Comparison of ENCODE assay signal across 12 cellular contexts in the genomic region with DNA sequence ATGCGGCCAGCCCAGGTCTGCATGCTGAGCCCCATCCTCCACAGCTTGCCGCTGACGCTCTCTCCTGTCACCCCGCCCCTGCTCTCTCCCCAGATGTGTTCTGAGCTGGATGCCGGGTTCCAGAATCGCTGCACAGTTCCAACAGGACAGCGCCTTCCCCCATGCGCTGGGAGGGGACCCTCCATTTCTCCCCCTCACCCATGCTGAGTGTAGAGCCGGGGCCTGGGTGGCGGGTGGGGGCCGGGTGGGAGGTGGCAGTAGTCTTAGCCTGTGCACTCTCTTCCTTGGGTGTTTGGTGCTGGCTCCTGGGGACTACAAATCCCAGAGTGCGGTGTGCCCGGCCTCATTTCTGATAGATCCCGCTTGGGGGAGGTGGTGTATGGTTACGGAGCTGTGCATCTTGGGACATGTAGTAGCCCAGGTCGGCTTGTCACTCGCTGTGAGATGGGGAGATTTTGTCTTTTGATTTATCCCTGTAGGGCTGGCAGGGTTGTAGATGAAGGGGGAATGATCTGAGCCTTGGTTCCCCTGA. TPM values are rescaled to one million over a fixed set of nuclear protein-coding genes. Genes with fewer than 3 reads are reported as not detected.
DNase-seq lines count a peak whose midpoint lies in the region; ATAC-seq, FAIRE-seq and TF ChIP-seq lines count a peak whose summit lies in the region.
"Had no signal": no experiment of that assay in that cellular context is flagged by ENCODE, and none has a peak within 500 bp of the region (broad histone marks: within the 10 kb centered on the region; RNA-seq: fewer than 3 reads in every experiment).

No MANE protein-coding gene starts in this region.

- no peak overlapping the region for H2AFZ ChIP-seq in astrocyte (ENCODE audit: low read depth, low read length)

- H3K9me3 ChIP-seq in astrocyte (ENCODE audit: insufficient read depth, low read depth, low read length), result no peaks in the 10 kb centered on the region
- no peaks in the 10 kb centered on the region for H3K9me3 ChIP-seq in right cardiac atrium (ENCODE audit: control insufficient read depth, low read length)
- H3K9me3 ChIP-seq: transverse colon had no signal

- H3K27ac ChIP-seq in astrocyte (ENCODE audit: low read depth, low read length) (no peak overlapping the region), right cardiac atrium (ENCODE audit: low read length) (no peak overlapping the region)

- WGBS in right cardiac atrium, result 64% methylated on average over 17 of the region's 17 CpGs

- no peaks in the 10 kb centered on the region for H3K27me3 ChIP-seq in astrocyte (ENCODE audit: insufficient read depth, low read length)
- H3K27me3 ChIP-seq in right cardiac atrium (ENCODE audit: control insufficient read depth, insufficient read depth), result no peaks in the 10 kb centered on the region
- H3K27me3 ChIP-seq: transverse colon had no signal

- peaks cover 15% of the 10 kb centered on the region for H3K36me3 Mint-ChIP-seq in astrocyte (ENCODE audit: low read depth, unreplicated experiment)
- H3K36me3 Mint-ChIP-seq in stimulated activated memory B cell treated with anti-CD40 and anti-IgM and Interleukin-4, amounts not matched to agents 10 μg/mL and 1 μg/mL and 100 μg/mL, for 72 hours, result peaks cover 33% of the 10 kb centered on the region
- H3K36me3 Mint-ChIP-seq in activated T-helper 2 cell treated with anti-CD3 and anti-CD28 coated beads, Interferon-gamma antibody, Interleukin-2, Interleukin-4, amounts not matched to agents 10 μg/mL and 5 μg/mL and 100 μg/mL, durations not matched to agents 14 hours and 24 hours and 36 hours (ENCODE audit: low read depth), result peaks cover 37% of the 10 kb centered on the region

- H3K4me1 ChIP-seq in astrocyte (ENCODE audit: insufficient read depth, low read length) (peaks cover 21% of the 10 kb centered on the region), right cardiac atrium (ENCODE audit: control insufficient read depth, insufficient read depth, low read length) (no peaks in the 10 kb centered on the region)

- H3K36me3 ChIP-seq in astrocyte (ENCODE audit: insufficient read depth, low read length), result peaks cover 2% of the 10 kb centered on the region

- H3K27ac Mint-ChIP-seq in astrocyte (ENCODE audit: unreplicated experiment), result no peak overlapping the region
- peak overlapping the region; percentile 43 for H3K27ac Mint-ChIP-seq in stimulated activated memory B cell treated with anti-CD40 and anti-IgM and Interleukin-4, amounts not matched to agents 10 μg/mL and 1 μg/mL and 100 μg/mL, for 72 hours
- H3K27ac Mint-ChIP-seq in activated T-helper 2 cell treated with anti-CD3 and anti-CD28 coated beads, Interferon-gamma antibody, Interleukin-2, Interleukin-4, amounts not matched to agents 10 μg/mL and 5 μg/mL and 100 μg/mL, durations not matched to agents 14 hours and 24 hours and 36 hours, result no peak overlapping the region

- 0 out of 2 replicates have a peak overlapping the region, but pooled peaks have one; percentile 7 for H3K4me3 ChIP-seq in HFF-Myc (replicated peaks; ENCODE audit: low read depth, low read length)
- H3K4me3 ChIP-seq in astrocyte (ENCODE audit: insufficient read depth, low read depth, low read length), result no peak overlapping the region
- H3K4me3 ChIP-seq in right cardiac atrium (ENCODE audit: low read length), result no peak overlapping the region
- H3K4me3 ChIP-seq: transverse colon had no signal

- peak overlapping the region; percentile 19 for H3K4me2 ChIP-seq in astrocyte (ENCODE audit: low read length)

- DNase-seq in HFF-Myc (ENCODE audit: extremely low read depth, low read depth) (no peak), astrocyte (ENCODE audit: low read depth) (peak; percentile 30), right cardiac atrium (peak; percentile 47 to 60 (median 53))
- no peak for DNase-seq in activated T-helper 2 cell treated with anti-CD3 and anti-CD28 coated beads, Interferon-gamma antibody, Interleukin-2, Interleukin-4, amounts not matched to agents 10 μg/mL and 5 μg/mL and 100 μg/mL, durations not matched to agents 14 hours and 24 hours and 36 hours (ENCODE audit: low spot score)
- DNase-seq: activated naive CD8-positive, alpha-beta T cell treated with anti-CD3 and anti-CD28 coated beads, Interleukin-2, amount 50 U/mL, for 24 hours; SHP77; transverse colon had no signal

- no peak for TF ChIP-seq CTCF in HFF-Myc (IDR thresholded peaks at IDR 0.05; ENCODE audit: low read depth, low read length, missing control alignments)
- TF ChIP-seq CTCF in astrocyte (IDR thresholded peaks at IDR 0.05; ENCODE audit: insufficient read depth, low read depth, low read length), result no peak

- no peak for FAIRE-seq in astrocyte (lab: Jason Lieb, UNC)

- H3K27me3 Mint-ChIP-seq in astrocyte (ENCODE audit: low read depth, unreplicated experiment), result no peaks in the 10 kb centered on the region
- no peaks in the 10 kb centered on the region for H3K27me3 Mint-ChIP-seq in stimulated activated memory B cell treated with anti-CD40 and anti-IgM and Interleukin-4, amounts not matched to agents 10 μg/mL and 1 μg/mL and 100 μg/mL, for 72 hours
- no peaks in the 10 kb centered on the region for H3K27me3 Mint-ChIP-seq in activated T-helper 2 cell treated with anti-CD3 and anti-CD28 coated beads, Interferon-gamma antibody, Interleukin-2, Interleukin-4, amounts not matched to agents 10 μg/mL and 5 μg/mL and 100 μg/mL, durations not matched to agents 14 hours and 24 hours and 36 hours (ENCODE audit: low read depth)
- H3K27me3 Mint-ChIP-seq: activated naive CD8-positive, alpha-beta T cell treated with anti-CD3 and anti-CD28 coated beads, Interleukin-2, amount 50 U/mL, for 24 hours had no signal

- H3K9me3 Mint-ChIP-seq in astrocyte (ENCODE audit: unreplicated experiment), result no peaks in the 10 kb centered on the region
- H3K9me3 Mint-ChIP-seq in stimulated activated memory B cell treated with anti-CD40 and anti-IgM and Interleukin-4, amounts not matched to agents 10 μg/mL and 1 μg/mL and 100 μg/mL, for 72 hours, result no peaks in the 10 kb centered on the region
- H3K9me3 Mint-ChIP-seq in activated T-helper 2 cell treated with anti-CD3 and anti-CD28 coated beads, Interferon-gamma antibody, Interleukin-2, Interleukin-4, amounts not matched to agents 10 μg/mL and 5 μg/mL and 100 μg/mL, durations not matched to agents 14 hours and 24 hours and 36 hours, result no peaks in the 10 kb centered on the region
- H3K9me3 Mint-ChIP-seq: activated naive CD8-positive, alpha-beta T cell treated with anti-CD3 and anti-CD28 coated beads, Interleukin-2, amount 50 U/mL, for 24 hours had no signal

- no peak overlapping the region for H3K9ac ChIP-seq in astrocyte (ENCODE audit: low read length)

- intact Hi-C loops in right cardiac atrium (cut with DNase I), result no loop called here
- intact Hi-C loops in activated T-helper 2 cell treated with anti-CD3 and anti-CD28 coated beads, Interferon-gamma antibody, Interleukin-2, Interleukin-4, amounts not matched to agents 10 μg/mL and 5 μg/mL and 100 μg/mL, durations not matched to agents 14 hours and 24 hours and 36 hours (cut with micrococcal nuclease), result no loop called here

- ATAC-seq in right cardiac atrium (peak; percentile 19 to 21), HG02970 (IDR thresholded peaks at IDR 0.05; ENCODE audit: low FRiP score, unreplicated experiment) (no peak), GM19397 (IDR thresholded peaks at IDR 0.05; ENCODE audit: unreplicated experiment) (no peak), GM21526 (IDR thresholded peaks at IDR 0.05; ENCODE audit: low FRiP score, unreplicated experiment) (no peak)
- no peak for ATAC-seq in stimulated activated memory B cell treated with anti-CD40 and anti-IgM and Interleukin-4, amounts not matched to agents 10 μg/mL and 1 μg/mL and 100 μg/mL, for 72 hours
- ATAC-seq: activated naive CD8-positive, alpha-beta T cell treated with anti-CD3 and anti-CD28 coated beads, Interleukin-2, amount 50 U/mL, for 24 hours had no signal

- peaks cover 22% of the 10 kb centered on the region for H3K4me1 Mint-ChIP-seq in astrocyte (ENCODE audit: low read depth, unreplicated experiment)
- H3K4me1 Mint-ChIP-seq in stimulated activated memory B cell treated with anti-CD40 and anti-IgM and Interleukin-4, amounts not matched to agents 10 μg/mL and 1 μg/mL and 100 μg/mL, for 72 hours, result peaks cover 31% of the 10 kb centered on the region
- peaks cover 6% of the 10 kb centered on the region for H3K4me1 Mint-ChIP-seq in activated T-helper 2 cell treated with anti-CD3 and anti-CD28 coated beads, Interferon-gamma antibody, Interleukin-2, Interleukin-4, amounts not matched to agents 10 μg/mL and 5 μg/mL and 100 μg/mL, durations not matched to agents 14 hours and 24 hours and 36 hours (ENCODE audit: low read depth)

- no peaks in the 10 kb centered on the region for H4K20me1 ChIP-seq in astrocyte (ENCODE audit: insufficient read depth, low read length)

- no peak overlapping the region for H3K4me3 Mint-ChIP-seq in astrocyte (ENCODE audit: unreplicated experiment)
- no peak overlapping the region for H3K4me3 Mint-ChIP-seq in stimulated activated memory B cell treated with anti-CD40 and anti-IgM and Interleukin-4, amounts not matched to agents 10 μg/mL and 1 μg/mL and 100 μg/mL, for 72 hours
- H3K4me3 Mint-ChIP-seq in activated T-helper 2 cell treated with anti-CD3 and anti-CD28 coated beads, Interferon-gamma antibody, Interleukin-2, Interleukin-4, amounts not matched to agents 10 μg/mL and 5 μg/mL and 100 μg/mL, durations not matched to agents 14 hours and 24 hours and 36 hours (ENCODE audit: low read depth), result no peak overlapping the region
- H3K4me3 Mint-ChIP-seq: activated naive CD8-positive, alpha-beta T cell treated with anti-CD3 and anti-CD28 coated beads, Interleukin-2, amount 50 U/mL, for 24 hours had no signal

- H3K79me2 ChIP-seq in astrocyte (ENCODE audit: insufficient read depth, low read length), result no peaks in the 10 kb centered on the region

RNA-seq across cellular contexts. Expression of a gene that starts 6.8 kb away (rescaled TPM):
- total RNA-seq in astrocyte (49.7 and 53.9 TPM in 2 replicates), right cardiac atrium (10 to 100 TPM; 43.9 to 78.7 (median 65.8) TPM)
- 57.5 TPM for polyA plus RNA-seq in right cardiac atrium
- 49.8 and 55.6 TPM in 2 replicates for total RNA-seq in activated T-helper 2 cell treated with anti-CD3 and anti-CD28 coated beads, Interferon-gamma antibody, Interleukin-2, Interleukin-4, amounts not matched to agents 10 μg/mL and 5 μg/mL and 100 μg/mL, durations not matched to agents 14 hours and 24 hours and 36 hours

RNA-seq across cellular contexts. Expression of a gene that starts 23.2 kb away (rescaled TPM):
- total RNA-seq in astrocyte (76.6 and 88.2 TPM in 2 replicates), right cardiac atrium (under 1 TPM in 1 of 4 donors, not detected in 3; 0.25 TPM)
- 0.41 TPM for polyA plus RNA-seq in right cardiac atrium
- total RNA-seq in activated T-helper 2 cell treated with anti-CD3 and anti-CD28 coated beads, Interferon-gamma antibody, Interleukin-2, Interleukin-4, amounts not matched to agents 10 μg/mL and 5 μg/mL and 100 μg/mL, durations not matched to agents 14 hours and 24 hours and 36 hours, result 1.1 and 1.6 TPM in 2 replicates

RNA-seq across cellular contexts. Expression of a gene that starts 32.2 kb away (rescaled TPM):
- total RNA-seq in astrocyte (18.0 and 19.7 TPM in 2 replicates), right cardiac atrium (10 to 100 TPM; 27.6 to 88.6 (median 64.3) TPM)
- 131 TPM for polyA plus RNA-seq in right cardiac atrium
- total RNA-seq in activated T-helper 2 cell treated with anti-CD3 and anti-CD28 coated beads, Interferon-gamma antibody, Interleukin-2, Interleukin-4, amounts not matched to agents 10 μg/mL and 5 μg/mL and 100 μg/mL, durations not matched to agents 14 hours and 24 hours and 36 hours, result 220 and 231 TPM in 2 replicates
- polyA plus RNA-seq: neural cell had no signal

RNA-seq across cellular contexts. Expression of a gene that starts 32.9 kb away (rescaled TPM):
- not detected in 2 replicates for total RNA-seq in astrocyte
- total RNA-seq in right cardiac atrium, result not detected
- not detected for polyA plus RNA-seq in right cardiac atrium
- total RNA-seq in activated T-helper 2 cell treated with anti-CD3 and anti-CD28 coated beads, Interferon-gamma antibody, Interleukin-2, Interleukin-4, amounts not matched to agents 10 μg/mL and 5 μg/mL and 100 μg/mL, durations not matched to agents 14 hours and 24 hours and 36 hours, result not detected in 2 replicates
- total RNA-seq: transverse colon had no signal
- polyA plus RNA-seq: neural cell had no signal

RNA-seq across cellular contexts. Expression of a gene that starts 40.7 kb away (rescaled TPM):
- total RNA-seq in astrocyte (19.1 and 20.6 TPM in 2 replicates), right cardiac atrium (10 to 100 TPM; 17.5 to 19.7 (median 19.3) TPM)
- polyA plus RNA-seq in right cardiac atrium, result 22.2 TPM
- 32.0 and 33.3 TPM in 2 replicates for total RNA-seq in activated T-helper 2 cell treated with anti-CD3 and anti-CD28 coated beads, Interferon-gamma antibody, Interleukin-2, Interleukin-4, amounts not matched to agents 10 μg/mL and 5 μg/mL and 100 μg/mL, durations not matched to agents 14 hours and 24 hours and 36 hours

Comparison
In these comparisons a context has a peak if more than half of its experiments do, and no peak if none do; other contexts are left out.
1. DNase-seq: peak in astrocyte (single experiment) and right cardiac atrium (3 of 3); none in HFF-Myc (single experiment) and activated T-helper 2 cell treated with anti-CD3 and anti-CD28 coated beads, Interferon-gamma antibody, Interleukin-2, Interleukin-4, amounts not matched to agents 10 μg/mL and 5 μg/mL and 100 μg/mL, durations not matched to agents 14 hours and 24 hours and 36 hours (single experiment).
2. ATAC-seq: peak in right cardiac atrium (2 of 2); none in stimulated activated memory B cell treated with anti-CD40 and anti-IgM and Interleukin-4, amounts not matched to agents 10 μg/mL and 1 μg/mL and 100 μg/mL, for 72 hours (single experiment), HG02970 (single experiment), GM19397 (single experiment) and GM21526 (single experiment).
3. RNA of a gene that starts 23.2 kb away (total RNA-seq): 76.6 to 88.2 TPM in astrocyte; 1.1 to 1.6 TPM in activated T-helper 2 cell treated with anti-CD3 and anti-CD28 coated beads, Interferon-gamma antibody, Interleukin-2, Interleukin-4, amounts not matched to agents 10 μg/mL and 5 μg/mL and 100 μg/mL, durations not matched to agents 14 hours and 24 hours and 36 hours and 0.25 TPM in right cardiac atrium; every median in the first group is over 10 times any median in the second.